16 cellular contexts compared by ENCODE assay signal in the genomic region with DNA sequence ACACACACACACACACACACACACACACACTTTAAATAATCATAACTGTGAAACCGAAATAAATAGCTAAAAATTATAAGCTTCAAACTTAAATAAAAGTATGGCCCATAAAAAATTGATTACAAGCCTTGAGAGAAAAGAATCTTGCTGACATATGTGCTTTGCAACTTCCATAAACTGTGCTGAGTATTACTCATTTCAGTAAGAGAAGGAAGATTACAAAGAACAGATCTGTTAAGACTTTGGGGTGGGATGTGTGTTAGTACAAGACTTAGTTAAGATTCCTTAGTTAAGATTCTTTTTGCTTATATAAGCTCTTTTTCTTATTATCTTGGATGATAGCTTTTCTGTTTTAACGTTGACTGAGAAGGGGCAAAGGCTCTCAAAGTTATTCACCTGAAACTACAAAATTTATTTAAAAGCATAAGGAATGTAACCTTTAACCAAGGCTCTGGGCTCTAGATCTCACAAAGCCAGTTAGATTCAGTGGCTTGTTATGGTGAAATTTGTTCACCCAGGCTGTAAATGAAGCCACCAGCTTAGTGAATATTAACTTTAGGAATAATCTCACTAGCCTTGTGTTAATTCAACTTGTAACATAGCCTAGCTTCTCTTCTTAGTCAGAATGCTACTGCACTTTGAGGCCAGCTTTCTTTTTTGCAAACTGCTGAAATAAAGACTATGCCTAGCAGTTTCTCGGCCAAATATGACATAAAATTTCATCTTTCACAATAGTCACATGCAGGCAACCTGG. TPM values are rescaled to one million over a fixed set of nuclear protein-coding genes. Genes with fewer than 3 reads are reported as not detected.
DNase-seq lines count a peak whose midpoint lies in the region; ATAC-seq and TF ChIP-seq lines count a peak whose summit lies in the region.
"Had no signal": no experiment of that assay in that cellular context is flagged by ENCODE, and none has a peak within 500 bp of the region (broad histone marks: within the 10 kb centered on the region; RNA-seq: fewer than 3 reads in every experiment).

No MANE protein-coding gene starts in this region.

- H3K4me3 ChIP-seq in A673 (ENCODE audit: low read depth, low read length, poor library complexity, severe bottlenecking) (no peak overlapping the region), hepatocyte (no peak overlapping the region)
- H3K4me3 ChIP-seq: cardiac muscle cell, skin epidermis had no signal

- H3K4me2 ChIP-seq in hepatocyte = peak overlapping the region; percentile 65

- no peak overlapping the region for H2AFZ ChIP-seq in hepatocyte

- H4K20me1 ChIP-seq in hepatocyte (ENCODE audit: insufficient read depth, poor library complexity, severe bottlenecking) = no peaks in the 10 kb centered on the region

- POLR2A ChIA-PET in A673 (lab: Charles Lee; ENCODE audit: low non-redundant PET) = interaction anchor here (0.7 kb wide), 1 partner anchor 241 kb away, joined by 3 read pairs; no protein-coding TSS in a partner anchor
- POLR2A ChIA-PET in HEK293T (lab: Yijun Ruan, JAX) = no interaction called here

- no peak for TF ChIP-seq POLR2A in erythroblast (IDR thresholded peaks at IDR 0.05; ENCODE audit: low read length)

- no peaks in the 10 kb centered on the region for H3K79me2 ChIP-seq in hepatocyte

- WGBS in hepatocyte (ENCODE audit: low lambda C conversion rate, missing lambda C conversion rate) = 54% methylated on average over 3 of the region's 3 CpGs

- intact Hi-C loops in A673 (cut with micrococcal nuclease; ENCODE audit: unreplicated experiment) = no loop called here

- ATAC-seq in GM19395 (IDR thresholded peaks at IDR 0.05; ENCODE audit: unreplicated experiment) = peak; percentile 59

- DNase-seq in A673 (ENCODE audit: low spot score) (peak; percentile 21), amniotic epithelial cell (ENCODE audit: low read depth) (peak; percentile 54), hepatocyte (ENCODE audit: low spot score) (peak; percentile 11), DMS79 treated with DMSO at 0.1 percent for 48 hours (lab: John Stamatoyannopoulos, UW) (no peak), HEK293T (ENCODE audit: extremely low spot score) (no peak), activated gamma-delta T cell (lab: John Stamatoyannopoulos, UW) (no peak), erythroblast (lab: John Stamatoyannopoulos, UW) (no peak)
- DNase-seq: 8988T, activated gamma-delta T cell treated with Interleukin-2 at 50 U/mL for 16 hours, mammary epithelial cell, NCI-H2081 treated with DMSO at 0.1 percent for 48 hours, NCI-H774, SHP77 had no signal

- no TSS peak for BruUV-seq in A673 (replicated peaks; lab: Mats Ljungman, UMichigan)

- CTCF ChIA-PET in A673 (lab: Charles Lee) = no interaction called here
- CTCF ChIA-PET in HEK293T (lab: Yijun Ruan, JAX) = no interaction called here

- H3K27me3 ChIP-seq in A673 (replicated peaks; ENCODE audit: insufficient read depth, low read depth, low read length, poor library complexity) = no peaks in the 10 kb centered on the region
- H3K27me3 ChIP-seq in hepatocyte = no peaks in the 10 kb centered on the region
- H3K27me3 ChIP-seq: cardiac muscle cell had no signal

- H3K36me3 ChIP-seq in A673 (ENCODE audit: insufficient read depth, low read length, poor library complexity, severe bottlenecking) = no peaks in the 10 kb centered on the region
- H3K36me3 ChIP-seq in hepatocyte (replicated peaks; ENCODE audit: insufficient read depth, low read depth) = no peaks in the 10 kb centered on the region
- H3K36me3 ChIP-seq: cardiac muscle cell had no signal

- peak overlapping the region; percentile 32 for H3K27ac ChIP-seq in A673 (ENCODE audit: low read depth, low read length, poor library complexity, severe bottlenecking)
- peak overlapping the region; percentile 60 for H3K27ac ChIP-seq in hepatocyte
- H3K27ac ChIP-seq: cardiac muscle cell had no signal

- H3K9me3 ChIP-seq in A673 (ENCODE audit: low read depth, low read length, poor library complexity, severe bottlenecking) (no peaks in the 10 kb centered on the region), hepatocyte (ENCODE audit: low read depth) (no peaks in the 10 kb centered on the region)

- no peaks in the 10 kb centered on the region for H3K9me2 ChIP-seq in hepatocyte (replicated peaks; ENCODE audit: insufficient read depth)

- no peaks in the 10 kb centered on the region for H3K4me1 ChIP-seq in A673 (ENCODE audit: insufficient read depth, low read length, poor library complexity, severe bottlenecking)
- peaks cover 8% of the 10 kb centered on the region for H3K4me1 ChIP-seq in hepatocyte (ENCODE audit: insufficient read depth)

- TF ChIP-seq CTCF in A673 (conservative IDR thresholded peaks at IDR 0.05; ENCODE audit: low read depth, low read length) (no peak), hepatocyte (IDR thresholded peaks at IDR 0.05; ENCODE audit: poor library complexity) (no peak)

TF ChIP-seq in HEK293T, 16 proteins besides CTCF, POLR2A, EP300 and RAD21:
- TF ChIP-seq ELF4 (IDR thresholded peaks at IDR 0.05) (no peak), SP1 (IDR thresholded peaks at IDR 0.05) (no peak), TARDBP (IDR thresholded peaks at IDR 0.05) (no peak), ZNF384 (IDR thresholded peaks at IDR 0.05) (no peak), CTBP1 (IDR thresholded peaks at IDR 0.05; ENCODE audit: borderline replicate concordance) (no peak), FOXM1 (IDR thresholded peaks at IDR 0.05; ENCODE audit: borderline replicate concordance) (no peak), FOXA1 (IDR thresholded peaks at IDR 0.05) (no peak), SUZ12 (IDR thresholded peaks at IDR 0.05) (no peak), NFRKB (IDR thresholded peaks at IDR 0.05) (no peak), L3MBTL2 (conservative IDR thresholded peaks at IDR 0.05) (no peak), ARNT (IDR thresholded peaks at IDR 0.05) (no peak), BHLHE40 (IDR thresholded peaks at IDR 0.05; ENCODE audit: borderline replicate concordance) (no peak), FOXK2 (IDR thresholded peaks at IDR 0.05) (no peak), PKNOX1 (IDR thresholded peaks at IDR 0.05) (no peak), LEF1 (IDR thresholded peaks at IDR 0.05; ENCODE audit: borderline replicate concordance) (no peak), HDGF (IDR thresholded peaks at IDR 0.05; ENCODE audit: borderline replicate concordance) (no peak)

RNA-seq across cellular contexts. Expression of gene ARSJ, which starts 58.2 kb away (rescaled TPM):
- total RNA-seq in A673 (2021) = 3.8 and 4.6 TPM in 2 replicates
- total RNA-seq in hepatocyte = 13.8 TPM in 2 replicates
- polyA plus RNA-seq in hepatocyte = 7.6 and 11.3 TPM in 2 replicates
- polyA plus RNA-seq: cardiac muscle cell had no signal

Comparison
In these comparisons a context has a peak if more than half of its experiments do, and no peak if none do; other contexts are left out.
1. DNase-seq: peak in A673 (single experiment), amniotic epithelial cell (single experiment) and hepatocyte (single experiment); none in DMS79 treated with DMSO at 0.1 percent for 48 hours (single experiment), HEK293T (single experiment), activated gamma-delta T cell (single experiment) and erythroblast (0 of 2).